1 cellular context compared by ENCODE assay signal in the genomic region with DNA sequence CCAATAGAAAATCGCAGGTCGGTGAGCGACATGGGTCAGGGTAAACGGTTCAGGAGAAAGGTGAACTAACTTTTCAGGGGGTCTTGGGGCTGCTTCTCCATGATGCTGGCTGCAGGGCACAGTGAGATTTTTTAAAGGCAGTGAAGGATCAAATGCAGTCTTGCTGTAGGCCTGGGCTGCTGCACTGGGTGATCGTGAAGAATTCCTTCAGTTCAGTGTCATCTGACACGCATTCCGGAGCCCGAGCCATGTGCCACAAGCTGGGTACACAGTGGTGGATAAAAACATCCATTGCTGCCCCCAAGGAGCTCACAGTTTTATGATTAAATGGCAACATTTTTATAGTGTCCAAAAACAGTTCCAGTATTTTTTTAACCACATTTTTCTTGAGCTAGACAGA.
TF ChIP-seq lines count a peak whose summit lies in the region.

No MANE protein-coding gene starts in this region.

TF ChIP-seq in IMR-90, 13 proteins besides CTCF, POLR2A, EP300 and RAD21:
- TF ChIP-seq CEBPB (IDR thresholded peaks at IDR 0.05; ENCODE audit: low read depth, low read length) (no peak), NFE2L2 (IDR thresholded peaks at IDR 0.05; ENCODE audit: low read depth, low read length) (no peak), CHD1 (IDR thresholded peaks at IDR 0.05; ENCODE audit: low read depth, low read length) (no peak), RFX5 (IDR thresholded peaks at IDR 0.05; ENCODE audit: low read depth, low read length) (no peak), SMC3 (IDR thresholded peaks at IDR 0.05; ENCODE audit: low read depth, low read length) (no peak), FOS (IDR thresholded peaks at IDR 0.05; ENCODE audit: low read depth, low read length) (no peak), MAFK (IDR thresholded peaks at IDR 0.05; ENCODE audit: low read depth, low read length) (no peak), MXI1 (IDR thresholded peaks at IDR 0.05; ENCODE audit: borderline replicate concordance, low read depth, low read length) (no peak), RCOR1 (IDR thresholded peaks at IDR 0.05; ENCODE audit: insufficient replicate concordance, low read length) (no peak)
- TF ChIP-seq, protein P1, sequence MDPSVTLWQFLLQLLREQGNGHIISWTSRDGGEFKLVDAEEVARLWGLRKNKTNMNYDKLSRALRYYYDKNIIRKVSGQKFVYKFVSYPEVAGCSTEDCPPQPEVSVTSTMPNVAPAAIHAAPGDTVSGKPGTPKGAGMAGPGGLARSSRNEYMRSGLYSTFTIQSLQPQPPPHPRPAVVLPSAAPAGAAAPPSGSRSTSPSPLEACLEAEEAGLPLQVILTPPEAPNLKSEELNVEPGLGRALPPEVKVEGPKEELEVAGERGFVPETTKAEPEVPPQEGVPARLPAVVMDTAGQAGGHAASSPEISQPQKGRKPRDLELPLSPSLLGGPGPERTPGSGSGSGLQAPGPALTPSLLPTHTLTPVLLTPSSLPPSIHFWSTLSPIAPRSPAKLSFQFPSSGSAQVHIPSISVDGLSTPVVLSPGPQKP (IDR thresholded peaks at IDR 0.05; ENCODE audit: borderline replicate concordance, low read depth, low read length) = no peak
- TF ChIP-seq, protein P2, sequence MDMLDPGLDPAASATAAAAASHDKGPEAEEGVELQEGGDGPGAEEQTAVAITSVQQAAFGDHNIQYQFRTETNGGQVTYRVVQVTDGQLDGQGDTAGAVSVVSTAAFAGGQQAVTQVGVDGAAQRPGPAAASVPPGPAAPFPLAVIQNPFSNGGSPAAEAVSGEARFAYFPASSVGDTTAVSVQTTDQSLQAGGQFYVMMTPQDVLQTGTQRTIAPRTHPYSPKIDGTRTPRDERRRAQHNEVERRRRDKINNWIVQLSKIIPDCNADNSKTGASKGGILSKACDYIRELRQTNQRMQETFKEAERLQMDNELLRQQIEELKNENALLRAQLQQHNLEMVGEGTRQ (IDR thresholded peaks at IDR 0.05; ENCODE audit: low read depth, low read length) = no peak
